In the genomic region with DNA sequence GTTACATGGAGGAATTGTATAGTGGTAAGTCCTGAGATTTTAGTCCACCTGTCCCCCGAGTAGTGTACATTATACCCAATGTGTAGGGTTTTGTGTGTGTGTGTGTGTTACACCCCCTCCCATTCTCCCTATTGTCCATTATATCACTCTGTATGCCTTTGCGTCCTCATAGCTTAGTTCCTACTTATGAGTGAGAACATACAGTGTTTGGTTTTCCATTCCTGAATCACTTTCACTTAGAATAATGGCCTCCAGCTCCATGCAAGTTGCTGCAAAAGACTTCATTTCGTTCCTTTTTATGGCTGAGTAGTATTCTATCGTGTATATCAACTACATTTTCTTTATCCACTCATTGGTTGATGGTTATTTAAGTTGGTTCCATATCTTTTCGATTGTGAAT, we compare ENCODE assay signal across 9 cellular contexts. TPM values are rescaled to one million over a fixed set of nuclear protein-coding genes. Genes with fewer than 3 reads are reported as not detected.
A peak's percentile ranks its signal among the peaks of the same experiment; 100 is the strongest.
DNase-seq lines count a peak whose midpoint lies in the region; ATAC-seq, FAIRE-seq and TF ChIP-seq lines count a peak whose summit lies in the region.
"Had no signal": no experiment of that assay in that cellular context is flagged by ENCODE, and none has a peak within 500 bp of the region (broad histone marks: within the 10 kb centered on the region; RNA-seq: fewer than 3 reads in every experiment).

No MANE protein-coding gene starts in this region.

- peak overlapping the region; percentile 31 to 70 (median 64) for H3K4me3 Mint-ChIP-seq in CD4-positive, CD25-positive, alpha-beta regulatory T cell
- H3K4me3 Mint-ChIP-seq in IgD-negative memory B cell = peak overlapping the region; percentile 57 to 90 (median 69)
- H3K4me3 Mint-ChIP-seq in central memory CD8-positive, alpha-beta T cell = peak overlapping the region; percentile 16
- peak overlapping the region; percentile 54 for H3K4me3 Mint-ChIP-seq in natural killer cell treated with Interleukin-12 subunit alpha and Interleukin-12 subunit beta and Interleukin-15 and Interleukin-18, amount 100 ng/mL, for 72 hours

- no peak overlapping the region for H3K4me3 ChIP-seq in CD4-positive, CD25-positive, alpha-beta regulatory T cell (ENCODE audit: low read depth, low read length)

- no peak for TF ChIP-seq POLR2A in GM12892 (IDR thresholded peaks at IDR 0.05; ENCODE audit: low read depth, low read length)

- H3K27ac Mint-ChIP-seq in CD4-positive, CD25-positive, alpha-beta regulatory T cell = no peak overlapping the region
- peak overlapping the region in 2 of 3 donors; percentile 40 to 58 for H3K27ac Mint-ChIP-seq in IgD-negative memory B cell
- no peak overlapping the region for H3K27ac Mint-ChIP-seq in central memory CD8-positive, alpha-beta T cell (ENCODE audit: low read depth)
- no peak overlapping the region for H3K27ac Mint-ChIP-seq in natural killer cell treated with Interleukin-12 subunit alpha and Interleukin-12 subunit beta and Interleukin-15 and Interleukin-18, amount 100 ng/mL, for 72 hours

- DNase-seq in CD4-positive, CD25-positive, alpha-beta regulatory T cell = no peak
- no peak for DNase-seq in central memory CD8-positive, alpha-beta T cell (ENCODE audit: low spot score in 2 of 2)
- DNase-seq in natural killer cell treated with Interleukin-12 subunit alpha and Interleukin-12 subunit beta and Interleukin-15 and Interleukin-18, amount 100 ng/mL, for 72 hours (ENCODE audit: low spot score) = no peak
- DNase-seq in GM12892 (ENCODE audit: insufficient read length) (no peak), D721Med (ENCODE audit: insufficient read length, low spot score) (no peak), T-helper 9 cell (no peak)
- DNase-seq: NK-92 treated with Interleukin-12 subunit alpha and Interleukin-12 subunit beta, amount 100 ng/mL, for 24 hours had no signal

- no peaks in the 10 kb centered on the region for H3K36me3 ChIP-seq in CD4-positive, CD25-positive, alpha-beta regulatory T cell (ENCODE audit: control insufficient read depth, insufficient read depth, low read length)

- peaks cover 7% of the 10 kb centered on the region for H3K4me1 ChIP-seq in CD4-positive, CD25-positive, alpha-beta regulatory T cell (ENCODE audit: control insufficient read depth, insufficient read depth, low read length, poor library complexity, severe bottlenecking)

- FAIRE-seq in GM12892 (lab: Jason Lieb, UNC) (no peak), D721Med (lab: Jason Lieb, UNC) (no peak)

- TF ChIP-seq CTCF in D721Med (IDR thresholded peaks at IDR 0.05; ENCODE audit: insufficient read depth, missing control alignments) = no peak

- peaks cover 13% of the 10 kb centered on the region for H3K27me3 ChIP-seq in CD4-positive, CD25-positive, alpha-beta regulatory T cell (ENCODE audit: control insufficient read depth, insufficient read depth, low read length)

- no peak for ATAC-seq in CD4-positive, CD25-positive, alpha-beta regulatory T cell (ENCODE audit: low read depth in 2 of 2)
- ATAC-seq in central memory CD8-positive, alpha-beta T cell (replicated peaks; ENCODE audit: extremely low read depth, poor library complexity, severe bottlenecking) = no peak
- no peak for ATAC-seq in natural killer cell treated with Interleukin-12 subunit alpha and Interleukin-12 subunit beta and Interleukin-15 and Interleukin-18, amount 100 ng/mL, for 72 hours
- no peak for ATAC-seq in HG03025 (IDR thresholded peaks at IDR 0.05; ENCODE audit: low FRiP score, unreplicated experiment)

- H3K9me3 ChIP-seq in CD4-positive, CD25-positive, alpha-beta regulatory T cell (ENCODE audit: control insufficient read depth in 2 of 2, low read length in 2 of 2) = no peaks in the 10 kb centered on the region

- no peaks in the 10 kb centered on the region for H3K36me3 Mint-ChIP-seq in CD4-positive, CD25-positive, alpha-beta regulatory T cell
- H3K36me3 Mint-ChIP-seq in IgD-negative memory B cell = no peaks in the 10 kb centered on the region
- H3K36me3 Mint-ChIP-seq in central memory CD8-positive, alpha-beta T cell (ENCODE audit: insufficient read depth) = peaks cover 1% of the 10 kb centered on the region
- no peaks in the 10 kb centered on the region for H3K36me3 Mint-ChIP-seq in natural killer cell treated with Interleukin-12 subunit alpha and Interleukin-12 subunit beta and Interleukin-15 and Interleukin-18, amount 100 ng/mL, for 72 hours

- H3K27me3 Mint-ChIP-seq in CD4-positive, CD25-positive, alpha-beta regulatory T cell = peaks cover 54% of the 10 kb centered on the region
- H3K27me3 Mint-ChIP-seq in IgD-negative memory B cell = peaks cover 7% of the 10 kb centered on the region
- H3K27me3 Mint-ChIP-seq in central memory CD8-positive, alpha-beta T cell = peaks cover 56% of the 10 kb centered on the region
- peaks cover 32 to 41% of the 10 kb centered on the region in 2 donors for H3K27me3 Mint-ChIP-seq in natural killer cell treated with Interleukin-12 subunit alpha and Interleukin-12 subunit beta and Interleukin-15 and Interleukin-18, amount 100 ng/mL, for 72 hours

- H3K9me3 Mint-ChIP-seq in CD4-positive, CD25-positive, alpha-beta regulatory T cell = peaks cover 0 to 2% (median 0%) of the 10 kb centered on the region in 7 donors
- no peaks in the 10 kb centered on the region for H3K9me3 Mint-ChIP-seq in IgD-negative memory B cell
- no peaks in the 10 kb centered on the region for H3K9me3 Mint-ChIP-seq in central memory CD8-positive, alpha-beta T cell
- no peaks in the 10 kb centered on the region for H3K9me3 Mint-ChIP-seq in natural killer cell treated with Interleukin-12 subunit alpha and Interleukin-12 subunit beta and Interleukin-15 and Interleukin-18, amount 100 ng/mL, for 72 hours

- H3K27ac ChIP-seq in CD4-positive, CD25-positive, alpha-beta regulatory T cell (ENCODE audit: insufficient read depth, low read length, poor library complexity, severe bottlenecking) = no peak overlapping the region

- peaks cover 0 to 12% (median 7%) of the 10 kb centered on the region in 4 donors for H3K4me1 Mint-ChIP-seq in CD4-positive, CD25-positive, alpha-beta regulatory T cell
- peaks cover 11 to 27% (median 21%) of the 10 kb centered on the region in 3 donors for H3K4me1 Mint-ChIP-seq in IgD-negative memory B cell
- H3K4me1 Mint-ChIP-seq in central memory CD8-positive, alpha-beta T cell = peaks cover 13% of the 10 kb centered on the region
- peaks cover 7 to 11% of the 10 kb centered on the region in 2 donors for H3K4me1 Mint-ChIP-seq in natural killer cell treated with Interleukin-12 subunit alpha and Interleukin-12 subunit beta and Interleukin-15 and Interleukin-18, amount 100 ng/mL, for 72 hours (ENCODE audit: low read depth in 2 of 2)

RNA-seq across cellular contexts. Expression of a gene that starts 0.6 kb away (rescaled TPM):
- total RNA-seq in CD4-positive, CD25-positive, alpha-beta regulatory T cell = 1.8 TPM
- polyA plus RNA-seq in CD4-positive, CD25-positive, alpha-beta regulatory T cell = not detected
- 4.0 TPM for polyA plus RNA-seq in IgD-negative memory B cell
- not detected for total RNA-seq in natural killer cell treated with Interleukin-12 subunit alpha and Interleukin-12 subunit beta and Interleukin-15 and Interleukin-18, amount 100 ng/mL, for 72 hours
- 0.95 TPM for polyA plus RNA-seq in GM12892 (2012; ENCODE audit: missing spikeins)

Comparison
In these comparisons a context has a peak if more than half of its experiments do, and no peak if none do; other contexts are left out.
1. H3K27ac Mint-ChIP-seq: peak in IgD-negative memory B cell (2 of 3); none in CD4-positive, CD25-positive, alpha-beta regulatory T cell (0 of 3), central memory CD8-positive, alpha-beta T cell (single experiment) and natural killer cell treated with Interleukin-12 subunit alpha and Interleukin-12 subunit beta and Interleukin-15 and Interleukin-18, amount 100 ng/mL, for 72 hours (0 of 2).
2. H3K4me3 Mint-ChIP-seq: peak in every context shown above with its lines; median percentile 69 in IgD-negative memory B cell; 64 in CD4-positive, CD25-positive, alpha-beta regulatory T cell; 54 in natural killer cell treated with Interleukin-12 subunit alpha and Interleukin-12 subunit beta and Interleukin-15 and Interleukin-18, amount 100 ng/mL, for 72 hours; 16 in central memory CD8-positive, alpha-beta T cell.